In the genomic region with DNA sequence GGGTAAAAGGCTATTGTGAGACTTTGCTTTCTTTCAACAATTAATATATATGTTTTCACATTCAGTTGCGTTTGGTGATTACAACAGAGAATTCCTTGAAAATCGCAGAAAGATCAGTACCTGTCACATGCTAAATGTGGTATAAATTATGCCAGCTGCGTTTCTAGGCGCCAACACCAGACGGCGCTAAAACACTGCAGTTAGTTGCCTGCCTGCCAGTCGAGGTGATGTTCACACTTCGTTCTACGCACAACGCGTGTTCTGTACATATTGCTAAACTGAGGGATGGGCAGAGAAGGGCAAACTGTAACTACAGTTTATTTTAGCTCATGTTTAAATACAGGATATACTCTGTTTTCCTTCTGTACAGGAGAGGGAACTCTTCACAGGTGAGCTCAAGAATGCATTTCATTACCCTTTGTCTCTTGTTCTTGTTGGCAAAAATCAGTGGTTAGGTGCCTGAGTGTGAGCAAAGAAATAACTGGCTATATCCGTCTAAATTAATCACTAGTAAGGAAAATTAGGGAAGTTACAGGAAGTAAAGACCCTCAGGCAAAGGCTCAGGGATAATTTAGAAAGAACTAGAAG, we compare ENCODE assay signal across 8 cellular contexts.
A peak's percentile ranks its signal among the peaks of the same experiment; 100 is the strongest.
DNase-seq lines count a peak whose midpoint lies in the region; ATAC-seq and TF ChIP-seq lines count a peak whose summit lies in the region.

No MANE protein-coding gene starts in this region.

- H3K4me3 ChIP-seq in cardiac muscle cell: no peak overlapping the region

- H3K4me1 ChIP-seq in cardiac muscle cell (ENCODE audit: low read depth): no peaks in the 10 kb centered on the region

- peak; percentile 53 for ATAC-seq in esophagus mucosa
- no peak for ATAC-seq in HG03378 (IDR thresholded peaks at IDR 0.05; ENCODE audit: unreplicated experiment)
- no peak for ATAC-seq in HG03196 (IDR thresholded peaks at IDR 0.05; ENCODE audit: unreplicated experiment)

- H3K9me3 Mint-ChIP-seq in nephron: no peaks in the 10 kb centered on the region

- H3K36me3 ChIP-seq in cardiac muscle cell: no peaks in the 10 kb centered on the region

- H3K4me1 Mint-ChIP-seq in nephron: no peaks in the 10 kb centered on the region

- intact Hi-C loops in cardiac septum (cut with DNase I): loop anchor here (5.0 kb wide), 1 partner anchor 716 kb away; no protein-coding TSS in a partner anchor

- no peaks in the 10 kb centered on the region for H3K9me3 ChIP-seq in cardiac muscle cell (ENCODE audit: low read depth)

- no peak overlapping the region for H3K27ac Mint-ChIP-seq in nephron

- no peaks in the 10 kb centered on the region for H3K27me3 ChIP-seq in cardiac muscle cell

- H3K36me3 Mint-ChIP-seq in nephron (ENCODE audit: low read depth): no peaks in the 10 kb centered on the region

- DNase-seq in cardiac muscle cell (ENCODE audit: low read depth in 1 of 2, low spot score in 1 of 2) (peak; percentile 68 to 71), cardiac septum (ENCODE audit: low spot score) (no peak), HT1080 (ENCODE audit: low read depth) (peak; percentile 15), SKM-1 (lab: John Stamatoyannopoulos, UW; ENCODE audit: unreplicated experiment) (peak; percentile 14)

- no peak overlapping the region for H3K4me3 Mint-ChIP-seq in nephron

- H3K27me3 Mint-ChIP-seq in nephron (ENCODE audit: low read depth): no peaks in the 10 kb centered on the region

- H3K27ac ChIP-seq in cardiac muscle cell: no peak overlapping the region

- TF ChIP-seq CTCF in cardiac muscle cell (IDR thresholded peaks at IDR 0.05; ENCODE audit: low read depth, low read length): peak; percentile 99
- TF ChIP-seq CTCF in nephron (IDR thresholded peaks at IDR 0.05; ENCODE audit: unreplicated experiment in 3 of 3): peak; percentile 87 to 97 (median 95)
